ENCODE assay signal across 8 cellular contexts in the genomic region with DNA sequence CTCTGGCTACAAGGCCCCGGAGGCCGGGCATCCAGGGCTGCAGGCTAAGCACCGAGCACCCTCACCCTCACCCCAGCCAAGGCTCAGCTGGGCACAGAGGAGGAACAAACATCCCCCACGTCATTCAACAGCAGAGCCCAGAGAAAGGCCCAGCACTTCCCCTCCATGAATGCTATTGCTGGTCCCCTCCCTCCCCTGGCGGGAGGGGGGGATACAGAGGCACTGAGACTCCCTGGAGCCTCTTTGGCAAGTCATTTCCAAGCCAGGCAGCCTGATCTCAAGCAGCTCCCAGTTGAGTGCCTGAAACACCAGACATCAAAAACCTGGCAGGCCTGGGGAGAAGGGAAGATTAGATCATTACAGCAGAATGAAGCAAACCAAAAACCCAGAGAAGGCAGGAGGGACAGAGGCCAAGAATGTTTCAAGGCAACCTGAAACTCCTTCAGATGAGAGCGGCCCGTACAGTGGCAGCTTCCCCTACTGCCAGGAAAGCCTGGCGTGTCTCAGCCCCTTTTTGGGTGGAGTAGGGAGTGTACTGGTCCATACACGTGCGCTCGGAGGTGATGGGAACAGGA.
DNase-seq lines count a peak whose midpoint lies in the region; ATAC-seq and TF ChIP-seq lines count a peak whose summit lies in the region.

No MANE protein-coding gene starts in this region.

- DNase-seq in NCI-H524 (lab: John Stamatoyannopoulos, UW) (peak; percentile 75), NCI-H524 treated with DMSO at 0.1 percent for 48 hours (lab: John Stamatoyannopoulos, UW) (no peak), RWPE1 (ENCODE audit: low spot score) (peak; percentile 55), fibroblast of gingiva (ENCODE audit: low read depth) (peak; percentile 93), COLO668 (lab: John Stamatoyannopoulos, UW; ENCODE audit: unreplicated experiment) (no peak)

- CTCF ChIA-PET in RWPE1 (lab: Yijun Ruan, JAX), result interaction anchor here (0.6 to 3.5 kb wide), 7 partner anchors 11 to 153 kb away, joined by 3 to 20 read pairs (median 4); no protein-coding TSS in a partner anchor

- POLR2A ChIA-PET in RWPE1 (lab: Yijun Ruan, JAX; ENCODE audit: low non-redundant PET), result interaction anchor here (0.6 kb wide), 1 partner anchor 32 kb away, joined by 5 read pairs; no protein-coding TSS in a partner anchor

- no peaks in the 10 kb centered on the region for H3K27me3 ChIP-seq in neutrophil

- TF ChIP-seq CTCF in RWPE1 (conservative IDR thresholded peaks at IDR 0.05; ENCODE audit: low read depth) (no peak), neutrophil (IDR thresholded peaks at IDR 0.05) (no peak)

- H3K27ac ChIP-seq in RWPE1, result peak overlapping the region; percentile 100
- peak overlapping the region; percentile 92 for H3K27ac ChIP-seq in neutrophil

- ATAC-seq in GM21786 (IDR thresholded peaks at IDR 0.05; ENCODE audit: unreplicated experiment) (no peak), GM18858 (IDR thresholded peaks at IDR 0.05; ENCODE audit: unreplicated experiment) (no peak)

- peaks cover 78 to 85% of the 10 kb centered on the region in 2 experiments for H3K4me1 ChIP-seq in neutrophil (ENCODE audit: control insufficient read depth in 1 of 2, insufficient read depth in 1 of 2, low read depth in 1 of 2, low read length in 1 of 2)

- no peaks in the 10 kb centered on the region for H3K36me3 ChIP-seq in neutrophil

- peak overlapping the region in 1 of 2 experiments; percentile 33 for H3K4me3 ChIP-seq in neutrophil (ENCODE audit: low read depth in 1 of 2, low read length in 1 of 2)

- H3K9me3 ChIP-seq in neutrophil, result no peaks in the 10 kb centered on the region

Comparison
In these comparisons a context has a peak if more than half of its experiments do, and no peak if none do; other contexts are left out.
1. DNase-seq: peak in NCI-H524 (2 of 2), RWPE1 (single experiment) and fibroblast of gingiva (single experiment); none in NCI-H524 treated with DMSO at 0.1 percent for 48 hours (single experiment) and COLO668 (single experiment).